ENCODE assay signal across 8 cellular contexts in the genomic region with DNA sequence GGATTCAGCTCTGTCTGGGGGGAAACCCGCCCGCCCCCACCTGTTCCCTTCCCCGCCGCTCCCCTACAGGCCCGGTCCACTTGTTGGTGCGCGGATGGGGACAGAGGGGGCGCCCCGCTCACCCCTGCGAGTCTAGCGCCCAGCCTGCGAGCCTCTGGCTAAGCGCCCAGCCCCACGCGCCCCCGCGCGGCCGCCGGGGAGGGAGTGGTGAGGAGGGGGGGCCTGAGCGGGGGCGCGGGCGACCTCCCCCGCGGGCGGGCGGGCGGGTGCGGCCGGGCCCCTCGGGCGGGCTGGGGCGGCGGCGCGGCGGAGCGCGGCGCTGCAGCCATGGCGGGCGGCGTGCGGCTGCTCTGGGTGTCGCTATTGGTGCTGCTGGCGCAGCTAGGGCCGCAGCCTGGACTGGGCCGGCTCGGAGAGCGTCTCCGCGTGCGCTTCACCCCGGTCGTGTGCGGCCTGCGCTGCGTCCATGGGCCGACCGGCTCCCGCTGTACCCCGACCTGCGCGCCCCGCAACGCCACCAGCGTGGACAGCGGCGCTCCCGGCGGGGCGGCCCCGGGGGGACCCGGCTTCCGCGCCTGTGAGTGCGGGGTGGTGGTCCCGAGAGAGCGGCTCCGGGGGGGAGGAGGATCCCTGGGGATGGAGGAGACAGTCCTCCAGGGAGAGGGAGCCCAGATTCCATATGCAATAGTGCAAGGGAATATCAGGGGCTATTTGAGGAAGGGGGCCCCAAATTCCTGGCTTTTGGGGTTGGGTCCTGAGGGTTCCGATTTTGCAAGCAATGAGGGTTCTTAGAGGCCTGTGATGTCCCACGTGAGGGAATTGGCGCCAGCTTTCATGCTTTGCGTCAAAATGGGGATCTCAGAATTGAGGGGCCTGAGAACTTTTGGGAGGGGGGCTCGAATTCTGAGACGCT. TPM values are rescaled to one million over a fixed set of nuclear protein-coding genes. Genes with fewer than 3 reads are reported as not detected.
DNase-seq lines count a peak whose midpoint lies in the region; ATAC-seq and FAIRE-seq lines count a peak whose summit lies in the region.

Gene LTBP4 (plus strand): TSS at position 309 of the 913 bp plus-strand sequence. CDS start 19 bp downstream, at position 328.

- FAIRE-seq in urothelium cell line (lab: Jason Lieb, UNC), result no peak

- ATAC-seq in GM21360 (IDR thresholded peaks at IDR 0.05; ENCODE audit: unreplicated experiment), result no peak

- no peak for DNase-seq in activated naive CD4-positive, alpha-beta T cell treated with anti-CD3 and anti-CD28 coated beads for 36 hours
- no peak for DNase-seq in activated naive CD4-positive, alpha-beta T cell treated with anti-CD3 and anti-CD28 coated beads, Interleukin-2, amount 50 U/mL, for 16 hours
- DNase-seq in SW480 (ENCODE audit: low spot score) (peak; percentile 59), mucosa of gallbladder (ENCODE audit: low spot score) (no peak), urothelium cell line (ENCODE audit: low spot score) (peak; percentile 40)
- no peak for DNase-seq in effector CD4-positive, alpha-beta T cell

- in situ Hi-C loops in endometrial microvascular endothelial cells (cut with HindIII; ENCODE audit: inconsistent ontology term, low pct_unique_long_range_greater_than_20kb, low sequenced_read_pairs), result no loop called here

- H3K36me3 Mint-ChIP-seq in activated naive CD4-positive, alpha-beta T cell treated with anti-CD3 and anti-CD28 coated beads for 36 hours (ENCODE audit: low read depth), result no peaks in the 10 kb centered on the region

- H3K4me1 Mint-ChIP-seq in activated naive CD4-positive, alpha-beta T cell treated with anti-CD3 and anti-CD28 coated beads for 36 hours (ENCODE audit: low read depth), result peaks cover 62% of the 10 kb centered on the region

- CTCF ChIA-PET in activated naive CD4-positive, alpha-beta T cell treated with anti-CD3 and anti-CD28 coated beads for 36 hours (lab: Charles Lee), result interaction anchor here (1.0 to 3.5 kb wide), 5 partner anchors 10 to 158 kb away, joined by 3 to 18 read pairs (median 4); no protein-coding TSS in a partner anchor

- no peak within 1 kb of the TSS for H3K27ac Mint-ChIP-seq in activated naive CD4-positive, alpha-beta T cell treated with anti-CD3 and anti-CD28 coated beads for 36 hours

- intact Hi-C loops in activated naive CD4-positive, alpha-beta T cell treated with anti-CD3 and anti-CD28 coated beads for 36 hours (cut with micrococcal nuclease), result no loop called here

- peak within 1 kb of the TSS; percentile 42 for H3K4me3 Mint-ChIP-seq in activated naive CD4-positive, alpha-beta T cell treated with anti-CD3 and anti-CD28 coated beads for 36 hours

- H3K27me3 Mint-ChIP-seq in activated naive CD4-positive, alpha-beta T cell treated with anti-CD3 and anti-CD28 coated beads for 36 hours (ENCODE audit: low read depth), result peaks cover 38% of the 10 kb centered on the region

- no peaks in the 10 kb centered on the region for H3K9me3 Mint-ChIP-seq in activated naive CD4-positive, alpha-beta T cell treated with anti-CD3 and anti-CD28 coated beads for 36 hours

RNA-seq across cellular contexts. Expression of gene LTBP4, which starts in this region (rescaled TPM):
- total RNA-seq in activated naive CD4-positive, alpha-beta T cell treated with anti-CD3 and anti-CD28 coated beads for 36 hours, result 100 to 1,000 TPM; 147 to 153 TPM
- 11.6 TPM for total RNA-seq in endometrial microvascular endothelial cells (ENCODE audit: inconsistent ontology term)
- 225 TPM for total RNA-seq in mucosa of gallbladder

Comparison
In these comparisons a context has a peak if more than half of its experiments do, and no peak if none do; other contexts are left out.
1. RNA of gene LTBP4 (total RNA-seq): 225 TPM in mucosa of gallbladder (single experiment) and 147 to 153 TPM in activated naive CD4-positive, alpha-beta T cell treated with anti-CD3 and anti-CD28 coated beads for 36 hours; 11.6 TPM in endometrial microvascular endothelial cells (single experiment); every median in the first group is over 10 times any median in the second.
2. DNase-seq: peak in SW480 (single experiment) and urothelium cell line (single experiment); none in activated naive CD4-positive, alpha-beta T cell treated with anti-CD3 and anti-CD28 coated beads for 36 hours (single experiment), activated naive CD4-positive, alpha-beta T cell treated with anti-CD3 and anti-CD28 coated beads, Interleukin-2, amount 50 U/mL, for 16 hours (single experiment), mucosa of gallbladder (single experiment) and effector CD4-positive, alpha-beta T cell (single experiment).